Comparison of ENCODE assay signal across 20 cellular contexts in genomic region chr16:24553983-24554382, GRCh38. TPM values are rescaled to one million over a fixed set of nuclear protein-coding genes. Genes with fewer than 3 reads are reported as not detected.
DNase-seq lines count a peak whose midpoint lies in the region; FAIRE-seq and TF ChIP-seq lines count a peak whose summit lies in the region.
"Had no signal": no experiment of that assay in that cellular context is flagged by ENCODE, and none has a peak within 500 bp of the region (broad histone marks: within the 10 kb centered on the region; RNA-seq: fewer than 3 reads in every experiment).

No MANE protein-coding gene starts in this region.

- H2AFZ ChIP-seq in mesenchymal stem cell (ENCODE audit: low read depth, low read length) = no peak overlapping the region

- H3K4me3 ChIP-seq in SK-N-MC = no peak overlapping the region
- no peak overlapping the region for H3K4me3 ChIP-seq in mesenchymal stem cell (ENCODE audit: insufficient read depth in 1 of 2, low read depth in 1 of 2, low read length in 2 of 2)

- H3K27me3 ChIP-seq in mesenchymal stem cell (ENCODE audit: control insufficient read depth in 1 of 2, insufficient read depth in 1 of 2, low read length in 2 of 2) = no peaks in the 10 kb centered on the region

- H3K27ac ChIP-seq in SK-N-MC (0 out of 2 replicates have a peak overlapping the region, but pooled peaks have one; percentile 35), mesenchymal stem cell (ENCODE audit: low read length, poor library complexity, severe bottlenecking) (no peak overlapping the region)
- H3K27ac ChIP-seq: C4-2B had no signal

- no peak overlapping the region for H2BK12ac ChIP-seq in mesenchymal stem cell (ENCODE audit: low read length in 2 of 2)

- H3K4me2 ChIP-seq in mesenchymal stem cell (ENCODE audit: low read length, poor library complexity, severe bottlenecking) = no peak overlapping the region

- no peak overlapping the region for H2AK5ac ChIP-seq in mesenchymal stem cell (ENCODE audit: low read length, severe bottlenecking)

- H2BK5ac ChIP-seq in mesenchymal stem cell (ENCODE audit: low read depth, low read length, poor library complexity, severe bottlenecking) = no peak overlapping the region

- H3K18ac ChIP-seq in mesenchymal stem cell (ENCODE audit: low read depth in 1 of 2, low read length in 2 of 2) = no peak overlapping the region

- H2BK120ac ChIP-seq in mesenchymal stem cell (ENCODE audit: low read depth, low read length) = no peak overlapping the region

- no peak for DNase-seq in H54 (ENCODE audit: insufficient read length, low spot score)
- DNase-seq in SK-N-MC (ENCODE audit: low read depth, low spot score) = no peak
- DNase-seq in fibroblast of peridontal ligament (ENCODE audit: extremely low read depth) = peak; percentile 10
- peak; percentile 37 for DNase-seq in mesenchymal stem cell
- no peak for DNase-seq in H4 (ENCODE audit: low spot score)
- DNase-seq in HFFc6 = no peak
- DNase-seq in NCI-H510A treated with DMSO at 0.1 percent for 48 hours (lab: John Stamatoyannopoulos, UW) = no peak
- DNase-seq: ACHN; AML-193; Caco-2; CD4-positive, alpha-beta T cell; GDM1; HCEC 1CT; KBM-7 had no signal

- H3K4me1 Mint-ChIP-seq in HFFc6 (ENCODE audit: low read depth) = peaks cover 6% of the 10 kb centered on the region; the same call in 1 of the 2 replicates

- no peaks in the 10 kb centered on the region for H3K27me3 Mint-ChIP-seq in HFFc6 (ENCODE audit: insufficient read depth)
- H3K27me3 Mint-ChIP-seq: CD4-positive, alpha-beta T cell; IgD-negative memory B cell had no signal

- H3K36me3 Mint-ChIP-seq in HFFc6 (ENCODE audit: low read depth) = peaks cover 37% of the 10 kb centered on the region
- H3K36me3 Mint-ChIP-seq: IgD-negative memory B cell had no signal

- H3K27ac Mint-ChIP-seq in HFFc6 = no peak overlapping the region
- H3K27ac Mint-ChIP-seq: CD4-positive, alpha-beta T cell; IgD-negative memory B cell had no signal

- no peak for TF ChIP-seq POLR2A in H54 (IDR thresholded peaks at IDR 0.05; ENCODE audit: low read depth, low read length)

- no peak for TF ChIP-seq CTCF in HFFc6 (IDR thresholded peaks at IDR 0.05)

- H3K9ac ChIP-seq in SK-N-MC (ENCODE audit: insufficient read length) = no peak overlapping the region
- no peak overlapping the region for H3K9ac ChIP-seq in mesenchymal stem cell (ENCODE audit: low read length)

- FAIRE-seq in H54 (lab: Jason Lieb, UNC) = peak; percentile 33
- FAIRE-seq: A204.1, D721Med, H1, HTR-8/SVneo had no signal

- H2BK15ac ChIP-seq in mesenchymal stem cell (ENCODE audit: low read depth, poor library complexity, severe bottlenecking) = no peak overlapping the region

- H3K23ac ChIP-seq in mesenchymal stem cell (ENCODE audit: low read length in 2 of 2) = no peak overlapping the region

- no peak overlapping the region for H3K14ac ChIP-seq in mesenchymal stem cell (ENCODE audit: low read length in 2 of 2)

- H3K9me3 ChIP-seq in SK-N-MC (ENCODE audit: low read depth, low read length) (no peaks in the 10 kb centered on the region), mesenchymal stem cell (ENCODE audit: control insufficient read depth, low read length) (no peaks in the 10 kb centered on the region)
- H3K9me3 ChIP-seq: Caco-2 had no signal

- no peaks in the 10 kb centered on the region for H3K9me3 Mint-ChIP-seq in HFFc6
- H3K9me3 Mint-ChIP-seq: CD4-positive, alpha-beta T cell; IgD-negative memory B cell had no signal

- H4K91ac ChIP-seq in mesenchymal stem cell (ENCODE audit: low read length) = no peak overlapping the region

- no peaks in the 10 kb centered on the region for H3K4me1 ChIP-seq in mesenchymal stem cell (ENCODE audit: control insufficient read depth, insufficient read depth, low read depth, low read length)
- H3K4me1 ChIP-seq: Caco-2 had no signal

- no peak overlapping the region for H4K8ac ChIP-seq in mesenchymal stem cell (ENCODE audit: low read length)

- no peak overlapping the region for H3K4ac ChIP-seq in mesenchymal stem cell (ENCODE audit: low read depth in 1 of 2, low read length in 2 of 2)

- H3K36me3 ChIP-seq in SK-N-MC (ENCODE audit: insufficient read depth, low read length) (peaks cover 95% of the 10 kb centered on the region), mesenchymal stem cell (ENCODE audit: control insufficient read depth in 1 of 2, insufficient read depth in 2 of 2, low read depth in 1 of 2, low read length in 2 of 2) (peaks cover 2 to 89% of the 10 kb centered on the region in 2 experiments)

- H3K79me1 ChIP-seq in mesenchymal stem cell (replicated peaks; ENCODE audit: low read length, poor library complexity, severe bottlenecking) = peaks cover 8% of the 10 kb centered on the region

- H3K4me3 Mint-ChIP-seq in HFFc6 = no peak overlapping the region
- H3K4me3 Mint-ChIP-seq: CD4-positive, alpha-beta T cell; IgD-negative memory B cell had no signal

- 67% methylated on average over 1 of the region's 1 CpG for WGBS in mesenchymal stem cell

RNA-seq across cellular contexts. Expression of gene RBBP6, which starts 14.6 kb away (rescaled TPM):
- polyA plus RNA-seq in mesenchymal stem cell (2013, experiment 1 of 2) = 30.1 TPM
- 30.6 TPM for polyA plus RNA-seq in mesenchymal stem cell (2013, experiment 2 of 2)
- 7.7 and 16.0 TPM in 2 replicates for total RNA-seq in H4 (2014; rRNA removed; shearing (Covaris generic))
- 10 to 100 TPM; 25.5 to 31.1 (median 29.4) TPM for total RNA-seq in HFFc6 (2021; fragmentation: NEBNext Ultra II Directional; extraction: Animal tissue kit (Norgen Biotek cat#: 25700))

Comparison
In these comparisons a context has a peak if more than half of its experiments do, and no peak if none do; other contexts are left out.
1. DNase-seq: peak in fibroblast of peridontal ligament (single experiment) and mesenchymal stem cell (single experiment); none in H54 (single experiment), SK-N-MC (single experiment), H4 (single experiment), HFFc6 (single experiment) and NCI-H510A treated with DMSO at 0.1 percent for 48 hours (single experiment).